ENCODE assay signal across 17 cellular contexts in the genomic region with DNA sequence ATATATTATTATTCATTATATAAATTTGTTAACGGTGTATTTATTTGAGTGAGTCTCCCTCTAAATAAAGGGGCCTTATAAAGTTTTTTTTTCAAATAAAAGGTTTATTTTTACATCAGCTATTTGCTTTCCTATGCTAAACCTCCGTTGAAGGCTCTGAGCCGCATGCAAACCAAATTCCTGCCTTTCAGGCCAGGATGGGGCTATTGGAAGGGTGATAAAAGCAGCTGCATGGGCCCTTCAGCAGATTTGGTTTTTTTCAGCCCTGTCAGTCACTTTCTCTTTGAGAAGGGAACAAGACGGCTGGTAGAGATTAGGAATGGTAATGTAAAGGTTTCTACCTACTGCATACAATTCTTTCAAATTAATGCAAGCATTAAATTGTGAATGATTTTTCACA.
DNase-seq lines count a peak whose midpoint lies in the region; TF ChIP-seq lines count a peak whose summit lies in the region.
"Had no signal": no experiment of that assay in that cellular context is flagged by ENCODE, and none has a peak within 500 bp of the region (broad histone marks: within the 10 kb centered on the region; RNA-seq: fewer than 3 reads in every experiment).

No MANE protein-coding gene starts in this region.

- H3K14ac ChIP-seq in neuronal stem cell (ENCODE audit: low read length) = no peak overlapping the region

- H3K36me3 Mint-ChIP-seq in activated CD4-positive, alpha-beta T cell treated with anti-CD3 and anti-CD28 coated beads, Interleukin-2, amount 10 ng/mL, durations not matched to agents 24 days and 14 days (ENCODE audit: low read depth) = no peaks in the 10 kb centered on the region
- H3K36me3 Mint-ChIP-seq in activated CD4-positive, alpha-beta memory T cell treated with anti-CD3 and anti-CD28 coated beads, Interleukin-2, amount 10 ng/mL, durations not matched to agents 7 days and 5 days (ENCODE audit: low read depth) = no peaks in the 10 kb centered on the region
- H3K36me3 Mint-ChIP-seq: CD14-positive monocyte had no signal

- H3K23ac ChIP-seq in neuronal stem cell (ENCODE audit: low read depth, low read length, poor library complexity) = no peak overlapping the region

- CTCF ChIA-PET in PC-9 (lab: Charles Lee) = no interaction called here
- CTCF ChIA-PET in activated CD4-positive, alpha-beta memory T cell treated with anti-CD3 and anti-CD28 coated beads, Interleukin-2, amount 10 ng/mL, durations not matched to agents 7 days and 5 days (lab: Charles Lee) = no interaction called here

- H3K4me2 ChIP-seq in hepatocyte (peak overlapping the region; percentile 41), neuronal stem cell (ENCODE audit: insufficient read depth, low read length, poor library complexity, severe bottlenecking) (no peak overlapping the region), PC-9 (no peak overlapping the region)
- H3K4me2 ChIP-seq: BLaER1 had no signal

- no peak overlapping the region for H3K4ac ChIP-seq in neuronal stem cell (ENCODE audit: low read length)

- no peak overlapping the region for H3K4me3 Mint-ChIP-seq in activated CD4-positive, alpha-beta T cell treated with anti-CD3 and anti-CD28 coated beads, Interleukin-2, amount 10 ng/mL, durations not matched to agents 24 days and 14 days
- H3K4me3 Mint-ChIP-seq in activated CD4-positive, alpha-beta memory T cell treated with anti-CD3 and anti-CD28 coated beads, Interleukin-2, amount 10 ng/mL, durations not matched to agents 7 days and 5 days = no peak overlapping the region
- H3K4me3 Mint-ChIP-seq: CD14-positive monocyte; CD4-positive, alpha-beta memory T cell had no signal

- no peak for TF ChIP-seq CTCF in hepatocyte (IDR thresholded peaks at IDR 0.05; ENCODE audit: poor library complexity)
- no peak for TF ChIP-seq CTCF in PC-9 (conservative IDR thresholded peaks at IDR 0.05)

- WGBS in hepatocyte (ENCODE audit: low lambda C conversion rate, missing lambda C conversion rate) = 49% methylated on average over 4 of the region's 4 CpGs
- WGBS in neuronal stem cell (ENCODE audit: extremely low coverage in 2 of 2, insufficient read length in 2 of 2, insufficient replicate concordance in 1 of 2), 2 donors = no CpG with 5 or more reads among the region's 4 CpGs

- peaks cover 17% of the 10 kb centered on the region for H3K4me1 ChIP-seq in hepatocyte (ENCODE audit: insufficient read depth)
- H3K4me1 ChIP-seq in neuronal stem cell (ENCODE audit: control insufficient read depth in 2 of 2, insufficient read depth in 1 of 2, low read depth in 1 of 2, low read length in 2 of 2) = no peaks in the 10 kb centered on the region
- no peaks in the 10 kb centered on the region for H3K4me1 ChIP-seq in PC-9 (replicated peaks; ENCODE audit: insufficient read depth)

- POLR2A ChIA-PET in PC-9 (lab: Charles Lee; ENCODE audit: unreplicated experiment) = no interaction called here
- POLR2A ChIA-PET in activated CD4-positive, alpha-beta memory T cell treated with anti-CD3 and anti-CD28 coated beads, Interleukin-2, amount 10 ng/mL, durations not matched to agents 7 days and 5 days (lab: Charles Lee) = no interaction called here

- no peaks in the 10 kb centered on the region for H3K27me3 Mint-ChIP-seq in activated CD4-positive, alpha-beta T cell treated with anti-CD3 and anti-CD28 coated beads, Interleukin-2, amount 10 ng/mL, durations not matched to agents 24 days and 14 days
- H3K27me3 Mint-ChIP-seq in activated CD4-positive, alpha-beta memory T cell treated with anti-CD3 and anti-CD28 coated beads, Interleukin-2, amount 10 ng/mL, durations not matched to agents 7 days and 5 days = no peaks in the 10 kb centered on the region
- H3K27me3 Mint-ChIP-seq: CD4-positive, alpha-beta memory T cell had no signal

- no peak overlapping the region for H2BK12ac ChIP-seq in neuronal stem cell (ENCODE audit: low read length)

- peaks cover 3% of the 10 kb centered on the region for H3K9me3 Mint-ChIP-seq in activated CD4-positive, alpha-beta T cell treated with anti-CD3 and anti-CD28 coated beads, Interleukin-2, amount 10 ng/mL, durations not matched to agents 24 days and 14 days
- peaks cover 4% of the 10 kb centered on the region for H3K9me3 Mint-ChIP-seq in activated CD4-positive, alpha-beta memory T cell treated with anti-CD3 and anti-CD28 coated beads, Interleukin-2, amount 10 ng/mL, durations not matched to agents 7 days and 5 days

- H3K9me3 ChIP-seq in hepatocyte (ENCODE audit: low read depth) = no peaks in the 10 kb centered on the region
- H3K9me3 ChIP-seq in neuronal stem cell (replicated peaks in 1 of 2; ENCODE audit: control insufficient read depth in 2 of 2, insufficient read depth in 1 of 2, low read depth in 1 of 2, low read length in 2 of 2) = no peaks in the 10 kb centered on the region
- H3K9me3 ChIP-seq in PC-9 (ENCODE audit: insufficient read depth, low read depth) = no peaks in the 10 kb centered on the region
- H3K9me3 ChIP-seq: BLaER1 had no signal

- H3F3A ChIP-seq in PC-9 (ENCODE audit: insufficient read depth, low read depth) = no peaks in the 10 kb centered on the region

- H3K9ac ChIP-seq in neuronal stem cell (ENCODE audit: low read depth, low read length, poor library complexity) = no peak overlapping the region
- H3K9ac ChIP-seq: BLaER1 had no signal

- no peak overlapping the region for H2BK120ac ChIP-seq in neuronal stem cell (ENCODE audit: low read depth, low read length)

- BruUV-seq in PC-9 (replicated peaks; lab: Mats Ljungman, UMichigan) = no TSS peak

- no peaks in the 10 kb centered on the region for H3K4me1 Mint-ChIP-seq in activated CD4-positive, alpha-beta T cell treated with anti-CD3 and anti-CD28 coated beads, Interleukin-2, amount 10 ng/mL, durations not matched to agents 24 days and 14 days
- H3K4me1 Mint-ChIP-seq in activated CD4-positive, alpha-beta memory T cell treated with anti-CD3 and anti-CD28 coated beads, Interleukin-2, amount 10 ng/mL, durations not matched to agents 7 days and 5 days = no peaks in the 10 kb centered on the region
- H3K4me1 Mint-ChIP-seq: CD14-positive monocyte; CD4-positive, alpha-beta memory T cell had no signal

- H3K79me2 ChIP-seq in hepatocyte = no peaks in the 10 kb centered on the region
- no peaks in the 10 kb centered on the region for H3K79me2 ChIP-seq in PC-9 (ENCODE audit: low read depth)

- H3K27me3 ChIP-seq in hepatocyte (peaks cover 3% of the 10 kb centered on the region), neuronal stem cell (ENCODE audit: control insufficient read depth in 3 of 3, insufficient read depth in 3 of 3, low read depth in 1 of 3, low read length in 3 of 3) (no peaks in the 10 kb centered on the region), PC-9 (ENCODE audit: insufficient read depth, low read depth) (no peaks in the 10 kb centered on the region)
- H3K27me3 ChIP-seq: BLaER1 had no signal

- H3K27ac ChIP-seq in hepatocyte (peak overlapping the region; percentile 53), neuronal stem cell (replicated peaks; ENCODE audit: low read length) (no peak overlapping the region), PC-9 (no peak overlapping the region)
- H3K27ac ChIP-seq: BLaER1, HL-60 had no signal

- no peak overlapping the region for H3K27ac Mint-ChIP-seq in activated CD4-positive, alpha-beta T cell treated with anti-CD3 and anti-CD28 coated beads, Interleukin-2, amount 10 ng/mL, durations not matched to agents 24 days and 14 days
- H3K27ac Mint-ChIP-seq in activated CD4-positive, alpha-beta memory T cell treated with anti-CD3 and anti-CD28 coated beads, Interleukin-2, amount 10 ng/mL, durations not matched to agents 7 days and 5 days = no peak overlapping the region
- H3K27ac Mint-ChIP-seq: CD14-positive monocyte; CD4-positive, alpha-beta memory T cell had no signal

- no peak overlapping the region for H2BK15ac ChIP-seq in neuronal stem cell (ENCODE audit: low read length)

- H3K36me3 ChIP-seq in hepatocyte (replicated peaks; ENCODE audit: insufficient read depth, low read depth) (no peaks in the 10 kb centered on the region), neuronal stem cell (replicated peaks in 1 of 2; ENCODE audit: control insufficient read depth in 2 of 2, insufficient read depth in 2 of 2, low read length in 2 of 2) (no peaks in the 10 kb centered on the region), PC-9 (ENCODE audit: low read depth) (no peaks in the 10 kb centered on the region)
- H3K36me3 ChIP-seq: BLaER1 had no signal

- no peak overlapping the region for H4K91ac ChIP-seq in neuronal stem cell (ENCODE audit: low read depth, low read length, poor library complexity)

- intact Hi-C loops in activated CD4-positive, alpha-beta T cell treated with anti-CD3 and anti-CD28 coated beads, Interleukin-2, amount 10 ng/mL, durations not matched to agents 24 days and 14 days (cut with micrococcal nuclease) = no loop called here
- intact Hi-C loops in PC-9 (cut with micrococcal nuclease; ENCODE audit: unreplicated experiment) = no loop called here

- H3K18ac ChIP-seq in neuronal stem cell (ENCODE audit: low read length) = no peak overlapping the region

- H2AK5ac ChIP-seq in neuronal stem cell (ENCODE audit: low read depth, low read length) = no peak overlapping the region

- H4K8ac ChIP-seq in neuronal stem cell (ENCODE audit: low read depth, low read length) = no peak overlapping the region

- H2BK5ac ChIP-seq in neuronal stem cell (ENCODE audit: low read length) = no peak overlapping the region

- no peaks in the 10 kb centered on the region for H3K79me1 ChIP-seq in neuronal stem cell (ENCODE audit: low read depth, low read length)

- H4K20me1 ChIP-seq in hepatocyte (ENCODE audit: insufficient read depth, poor library complexity, severe bottlenecking) (no peaks in the 10 kb centered on the region), PC-9 (ENCODE audit: insufficient read depth) (no peaks in the 10 kb centered on the region)
- H4K20me1 ChIP-seq: BLaER1 had no signal

- H2AFZ ChIP-seq in hepatocyte (no peak overlapping the region), neuronal stem cell (ENCODE audit: low read length) (no peak overlapping the region), PC-9 (no peak overlapping the region)

- H3K4me3 ChIP-seq in hepatocyte (no peak overlapping the region), neuronal stem cell (ENCODE audit: low read length in 2 of 2) (no peak overlapping the region), PC-9 (no peak overlapping the region)
- H3K4me3 ChIP-seq: BLaER1 had no signal

- H3K9me2 ChIP-seq in hepatocyte (replicated peaks; ENCODE audit: insufficient read depth) = no peaks in the 10 kb centered on the region
- H3K9me2 ChIP-seq in PC-9 (ENCODE audit: insufficient read depth) = no peaks in the 10 kb centered on the region

- peak; percentile 4 for DNase-seq in activated CD4-positive, alpha-beta T cell treated with anti-CD3 and anti-CD28 coated beads, Interleukin-2, amount 10 ng/mL, durations not matched to agents 24 days and 14 days
- DNase-seq in activated CD4-positive, alpha-beta T cell treated with anti-CD3 and anti-CD28 coated beads for 4 hours = no peak
- peak; percentile 36 for DNase-seq in RPMI7951 (ENCODE audit: low read depth)
- no peak for DNase-seq in hepatocyte (ENCODE audit: low spot score)
- peak; percentile 23 for DNase-seq in neuronal stem cell (ENCODE audit: low spot score)
- DNase-seq in NCI-H2081 treated with DMSO at 0.1 percent for 48 hours (lab: John Stamatoyannopoulos, UW) = no peak
- DNase-seq in PC-9 = no peak
- DNase-seq in activated CD4-positive, alpha-beta memory T cell treated with anti-CD3 and anti-CD28 coated beads, Interleukin-2, amount 10 ng/mL, durations not matched to agents 7 days and 5 days = no peak
- DNase-seq: 8988T; CD4-positive, alpha-beta memory T cell; DMS153; GDM1; GOT3; HCEC 1CT had no signal

Comparison
In these comparisons a context has a peak if more than half of its experiments do, and no peak if none do; other contexts are left out.
1. DNase-seq: peak in activated CD4-positive, alpha-beta T cell treated with anti-CD3 and anti-CD28 coated beads, Interleukin-2, amount 10 ng/mL, durations not matched to agents 24 days and 14 days (single experiment), RPMI7951 (single experiment) and neuronal stem cell (single experiment); none in activated CD4-positive, alpha-beta T cell treated with anti-CD3 and anti-CD28 coated beads for 4 hours (0 of 2), hepatocyte (single experiment), NCI-H2081 treated with DMSO at 0.1 percent for 48 hours (single experiment), PC-9 (0 of 2) and activated CD4-positive, alpha-beta memory T cell treated with anti-CD3 and anti-CD28 coated beads, Interleukin-2, amount 10 ng/mL, durations not matched to agents 7 days and 5 days (single experiment).